ENCODE assay signal across 8 cellular contexts in genomic region chr9:136244116-136244775, GRCh38. TPM values are rescaled to one million over a fixed set of nuclear protein-coding genes. Genes with fewer than 3 reads are reported as not detected.
DNase-seq lines count a peak whose midpoint lies in the region; ATAC-seq and TF ChIP-seq lines count a peak whose summit lies in the region.

No MANE protein-coding gene starts in this region.

- DNase-seq in MV-4-11 (lab: John Stamatoyannopoulos, UW), result peak; percentile 38
- peak; percentile 74 for DNase-seq in activated naive CD4-positive, alpha-beta T cell treated with Interleukin-2 at 50 U/mL for 16 hours
- no peak for DNase-seq in lower lobe of right lung
- no peak for DNase-seq in stomach
- DNase-seq in DMS79 treated with DMSO at 0.1 percent for 48 hours (lab: John Stamatoyannopoulos, UW), result no peak
- DNase-seq in SHP77 (lab: John Stamatoyannopoulos, UW), result no peak

- TF ChIP-seq CTCF in lower lobe of right lung (IDR thresholded peaks at IDR 0.05) (no peak), stomach (IDR thresholded peaks at IDR 0.05) (no peak)

- H3K27ac ChIP-seq in lower lobe of right lung (no peak overlapping the region), stomach (no peak overlapping the region)

- H3K4me3 ChIP-seq in lower lobe of right lung (peak overlapping the region; percentile 81), stomach (peak overlapping the region in 3 of 4 donors; percentile 86 to 97 (median 89))

- no peaks in the 10 kb centered on the region for H3K36me3 ChIP-seq in lower lobe of right lung
- H3K36me3 ChIP-seq in stomach, result no peaks in the 10 kb centered on the region

- H3K4me1 ChIP-seq in lower lobe of right lung (peaks cover 21% of the 10 kb centered on the region), stomach (peaks cover 14 to 50% (median 40%) of the 10 kb centered on the region in 4 donors)

- intact Hi-C loops in lower lobe of right lung (cut with DNase I), result no loop called here
- intact Hi-C loops in stomach (cut with DNase I; ENCODE audit: low total_unique reads), result no loop called here

- ATAC-seq in GM18858 (IDR thresholded peaks at IDR 0.05; ENCODE audit: unreplicated experiment), result peak; percentile 29
- ATAC-seq in lower lobe of right lung, result no peak
- ATAC-seq in HG02759 (IDR thresholded peaks at IDR 0.05; ENCODE audit: unreplicated experiment), result no peak

- H3K9me3 ChIP-seq in lower lobe of right lung, result no peaks in the 10 kb centered on the region
- no peaks in the 10 kb centered on the region for H3K9me3 ChIP-seq in stomach

- TF ChIP-seq EP300 in stomach (IDR thresholded peaks at IDR 0.05), result no peak

- H3K27me3 ChIP-seq in lower lobe of right lung (ENCODE audit: low read depth) (no peaks in the 10 kb centered on the region), stomach (no peaks in the 10 kb centered on the region)

- TF ChIP-seq POLR2A in stomach (IDR thresholded peaks at IDR 0.05), result no peak

- WGBS in stomach, 5 donors, result 31 to 42% (median 40%) methylated on average over 9 of the region's 9 CpGs

RNA-seq across cellular contexts. Expression of gene QSOX2, which starts 1.4 kb away (rescaled TPM):
- 10.5 TPM for total RNA-seq in lower lobe of right lung
- total RNA-seq in stomach, result 10 to 100 TPM in 2 of 5 donors, 1 to 10 TPM in 3; 4.7 to 33.5 (median 7.7) TPM
- polyA plus RNA-seq in stomach, result 1 to 10 TPM; 1.5 to 4.5 (median 2.6) TPM

RNA-seq across cellular contexts. Expression of gene LHX3, which starts 39.3 kb away (rescaled TPM):
- total RNA-seq in lower lobe of right lung (not detected), stomach (not detected)
- not detected for polyA plus RNA-seq in stomach

RNA-seq across cellular contexts. Expression of gene CCDC187, which starts 59.6 kb away (rescaled TPM):
- total RNA-seq in lower lobe of right lung (6.6 TPM), stomach (1 to 10 TPM in 2 of 5 donors, under 1 TPM in 2, not detected in 1; 0.45 to 2.8 (median 1.7) TPM)
- under 1 TPM; 0.12 to 0.31 (median 0.18) TPM for polyA plus RNA-seq in stomach

Comparison
In these comparisons a context has a peak if more than half of its experiments do, and no peak if none do; other contexts are left out.
1. DNase-seq: peak in MV-4-11 (single experiment) and activated naive CD4-positive, alpha-beta T cell treated with Interleukin-2 at 50 U/mL for 16 hours (single experiment); none in lower lobe of right lung (single experiment), stomach (single experiment), DMS79 treated with DMSO at 0.1 percent for 48 hours (single experiment) and SHP77 (0 of 2).